In genomic region chr6:64034331-64034730, GRCh38 we compare ENCODE assay signal across 1 cellular context.
TF ChIP-seq lines count a peak whose summit lies in the region.

No MANE protein-coding gene starts in this region.

TF ChIP-seq in IMR-90, 13 proteins besides CTCF, POLR2A, EP300 and RAD21 (continued from another document):
- no peak for TF ChIP-seq USF2 (IDR thresholded peaks at IDR 0.05; ENCODE audit: low read depth, low read length)
- no peak for TF ChIP-seq CEBPB (IDR thresholded peaks at IDR 0.05; ENCODE audit: low read depth, low read length)
TF ChIP-seq in IMR-90: peak in this region for 0.
